In genomic region chr22:23389271-23390071, GRCh38 we compare ENCODE assay signal across 15 cellular contexts.
DNase-seq lines count a peak whose midpoint lies in the region; ATAC-seq and TF ChIP-seq lines count a peak whose summit lies in the region.
"Had no signal": no experiment of that assay in that cellular context is flagged by ENCODE, and none has a peak within 500 bp of the region (broad histone marks: within the 10 kb centered on the region; RNA-seq: fewer than 3 reads in every experiment).

No MANE protein-coding gene starts in this region.

- intact Hi-C loops in cardiac septum (cut with DNase I) (loop anchor here (5.0 kb wide), 2 partner anchors 148 to 217 kb away; no protein-coding TSS in a partner anchor), right cardiac atrium (cut with DNase I) (loop anchor here in 3 of 4 donors (5.0 to 10.0 kb wide), 6 partner anchors 75 to 435 kb away; no protein-coding TSS in a partner anchor), Right ventricle myocardium superior (cut with DNase I) (loop anchor here (10.0 kb wide), 2 partner anchors 215 to 435 kb away; no protein-coding TSS in a partner anchor)

- 64% methylated on average over 21 of the region's 21 CpGs for WGBS in right cardiac atrium

- H3K27me3 Mint-ChIP-seq in activated T-helper 17 cell treated with anti-CD3 and anti-CD28 coated beads, Interleukin-2, amount 50 U/mL, for 72 hours = no peaks in the 10 kb centered on the region
- H3K27me3 Mint-ChIP-seq in nephron (ENCODE audit: low read depth) = no peaks in the 10 kb centered on the region

- DNase-seq in cardiac septum (ENCODE audit: low spot score) (peak; percentile 65), right cardiac atrium (no peak), hippocampal formation (lab: John Stamatoyannopoulos, UW) (no peak), Right ventricle myocardium superior (no peak)
- DNase-seq: NCI-H1048, NCI-H146, NCI-H2081 treated with DMSO at 0.1 percent for 48 hours had no signal

- no peak overlapping the region for H3K27ac Mint-ChIP-seq in activated T-helper 17 cell treated with anti-CD3 and anti-CD28 coated beads, Interleukin-2, amount 50 U/mL, for 72 hours
- H3K27ac Mint-ChIP-seq in nephron = peak overlapping the region in 2 of 3 experiments; percentile 21 to 79
- H3K27ac Mint-ChIP-seq: CD14-positive monocyte had no signal

- no peaks in the 10 kb centered on the region for H3K36me3 Mint-ChIP-seq in activated T-helper 17 cell treated with anti-CD3 and anti-CD28 coated beads, Interleukin-2, amount 50 U/mL, for 72 hours (ENCODE audit: low read depth)
- H3K36me3 Mint-ChIP-seq in nephron (ENCODE audit: low read depth) = peaks cover 7% of the 10 kb centered on the region
- H3K36me3 Mint-ChIP-seq: CD14-positive monocyte had no signal

- H3K27ac ChIP-seq in right cardiac atrium (ENCODE audit: low read length) = no peak overlapping the region

- H3K4me1 ChIP-seq in right cardiac atrium (ENCODE audit: control insufficient read depth, insufficient read depth, low read length) = no peaks in the 10 kb centered on the region
- H3K4me1 ChIP-seq: HAP-1 had no signal

- H3K9me3 Mint-ChIP-seq in activated T-helper 17 cell treated with anti-CD3 and anti-CD28 coated beads, Interleukin-2, amount 50 U/mL, for 72 hours = no peaks in the 10 kb centered on the region
- no peaks in the 10 kb centered on the region for H3K9me3 Mint-ChIP-seq in nephron
- H3K9me3 Mint-ChIP-seq: CD14-positive monocyte had no signal

- H3K4me3 Mint-ChIP-seq in activated T-helper 17 cell treated with anti-CD3 and anti-CD28 coated beads, Interleukin-2, amount 50 U/mL, for 72 hours = no peak overlapping the region
- H3K4me3 Mint-ChIP-seq in nephron = no peak overlapping the region
- H3K4me3 Mint-ChIP-seq: CD14-positive monocyte had no signal

- no peaks in the 10 kb centered on the region for H3K27me3 ChIP-seq in right cardiac atrium (ENCODE audit: control insufficient read depth, insufficient read depth)

- no peak for ATAC-seq in right cardiac atrium
- peak; percentile 23 for ATAC-seq in activated T-helper 17 cell treated with anti-CD3 and anti-CD28 coated beads, Interleukin-2, amount 50 U/mL, for 72 hours (replicated peaks)
- no peak for ATAC-seq in HG02763 (IDR thresholded peaks at IDR 0.05; ENCODE audit: unreplicated experiment)
- ATAC-seq in Right ventricle myocardium superior (ENCODE audit: poor library complexity) = no peak
- ATAC-seq in HG02870 (IDR thresholded peaks at IDR 0.05; ENCODE audit: unreplicated experiment) = no peak
- ATAC-seq: K562 had no signal

- no peaks in the 10 kb centered on the region for H3K4me1 Mint-ChIP-seq in activated T-helper 17 cell treated with anti-CD3 and anti-CD28 coated beads, Interleukin-2, amount 50 U/mL, for 72 hours
- no peaks in the 10 kb centered on the region for H3K4me1 Mint-ChIP-seq in nephron
- H3K4me1 Mint-ChIP-seq: CD14-positive monocyte had no signal

- TF ChIP-seq CTCF in nephron (IDR thresholded peaks at IDR 0.05; ENCODE audit: unreplicated experiment in 3 of 3) = no peak

- H3K9me3 ChIP-seq in right cardiac atrium (ENCODE audit: control insufficient read depth, low read length) = no peaks in the 10 kb centered on the region
- H3K9me3 ChIP-seq: Caco-2, HAP-1 had no signal

- H3K4me3 ChIP-seq in right cardiac atrium (ENCODE audit: low read length) = no peak overlapping the region
- H3K4me3 ChIP-seq: HAP-1, K562 had no signal
